7 cellular contexts compared by ENCODE assay signal in genomic region chr3:15636028-15636709, GRCh38. TPM values are rescaled to one million over a fixed set of nuclear protein-coding genes. Genes with fewer than 3 reads are reported as not detected.
DNase-seq lines count a peak whose midpoint lies in the region; ATAC-seq lines count a peak whose summit lies in the region.

No MANE protein-coding gene starts in this region.

- H3K9me3 Mint-ChIP-seq in activated T-helper 17 cell treated with anti-CD3 and anti-CD28 coated beads, Interleukin-2, amount 50 U/mL, for 72 hours: no peaks in the 10 kb centered on the region

- H3K27ac Mint-ChIP-seq in activated T-helper 17 cell treated with anti-CD3 and anti-CD28 coated beads, Interleukin-2, amount 50 U/mL, for 72 hours: peak overlapping the region; percentile 97

- peak; percentile 97 for DNase-seq in HS-5 (ENCODE audit: low read depth)
- DNase-seq in hepatic stellate cell (ENCODE audit: low spot score): peak; percentile 81
- DNase-seq in stimulated activated naive CD8-positive, alpha-beta T cell treated with anti-CD3 and anti-CD28 coated beads, Interleukin-15, Interleukin-2, amounts not matched to agents 100 U/mL and 50 U/mL, for 24 hours: peak; percentile 60
- no peak for DNase-seq in NCI-H1105 (lab: John Stamatoyannopoulos, UW)

- no peaks in the 10 kb centered on the region for H3K36me3 Mint-ChIP-seq in activated T-helper 17 cell treated with anti-CD3 and anti-CD28 coated beads, Interleukin-2, amount 50 U/mL, for 72 hours (ENCODE audit: low read depth)

- H3K27me3 Mint-ChIP-seq in activated T-helper 17 cell treated with anti-CD3 and anti-CD28 coated beads, Interleukin-2, amount 50 U/mL, for 72 hours: no peaks in the 10 kb centered on the region

- peak overlapping the region; percentile 79 for H3K4me3 Mint-ChIP-seq in activated T-helper 17 cell treated with anti-CD3 and anti-CD28 coated beads, Interleukin-2, amount 50 U/mL, for 72 hours

- peak; percentile 57 for ATAC-seq in GM18873 (IDR thresholded peaks at IDR 0.05; ENCODE audit: low FRiP score, unreplicated experiment)
- peak; percentile 86 for ATAC-seq in activated T-helper 17 cell treated with anti-CD3 and anti-CD28 coated beads, Interleukin-2, amount 50 U/mL, for 72 hours (replicated peaks)
- ATAC-seq in stimulated activated naive CD8-positive, alpha-beta T cell treated with anti-CD3 and anti-CD28 coated beads, Interleukin-15, Interleukin-2, amounts not matched to agents 100 U/mL and 50 U/mL, for 24 hours: peak; percentile 81
- ATAC-seq in HG03457 (IDR thresholded peaks at IDR 0.05; ENCODE audit: unreplicated experiment): no peak

- peaks cover 31% of the 10 kb centered on the region for H3K4me1 Mint-ChIP-seq in activated T-helper 17 cell treated with anti-CD3 and anti-CD28 coated beads, Interleukin-2, amount 50 U/mL, for 72 hours

RNA-seq across cellular contexts. Expression of gene BTD, which starts 34.6 kb away (rescaled TPM):
- 10 to 100 TPM in 1 of 2 donors, 1 to 10 TPM in 1; 9.9 to 15.2 TPM for total RNA-seq in activated T-helper 17 cell treated with anti-CD3 and anti-CD28 coated beads, Interleukin-2, amount 50 U/mL, for 72 hours

RNA-seq across cellular contexts. Expression of gene HACL1, which starts 34.8 kb away (rescaled TPM):
- 10 to 100 TPM; 20.0 to 26.6 TPM for total RNA-seq in activated T-helper 17 cell treated with anti-CD3 and anti-CD28 coated beads, Interleukin-2, amount 50 U/mL, for 72 hours
